ENCODE assay signal across 8 cellular contexts in genomic region chr12:92362785-92363184, GRCh38.
DNase-seq lines count a peak whose midpoint lies in the region; ATAC-seq and TF ChIP-seq lines count a peak whose summit lies in the region.

No MANE protein-coding gene starts in this region.

- DNase-seq in MM.1S (peak; percentile 89), amniotic stem cell (lab: John Stamatoyannopoulos, UW) (no peak), left lung (no peak), SKM-1 treated with dmso at 0.1 percent for 144 hours (lab: John Stamatoyannopoulos, UW; ENCODE audit: unreplicated experiment) (no peak), NCI-H1105 treated with DMSO at 0.1 percent for 48 hours (lab: John Stamatoyannopoulos, UW) (no peak)

- TF ChIP-seq POLR2A in GM15510 (IDR thresholded peaks at IDR 0.05; ENCODE audit: borderline replicate concordance, extremely low read depth, insufficient read length), result peak; percentile 29

- ATAC-seq in GM21515 (IDR thresholded peaks at IDR 0.05; ENCODE audit: unreplicated experiment) (peak; percentile 51), left lung (no peak)

- H3K9me3 ChIP-seq in MM.1S (replicated peaks; ENCODE audit: insufficient read depth, low read length), result no peaks in the 10 kb centered on the region
- H3K9me3 ChIP-seq in muscle layer of duodenum (ENCODE audit: control insufficient read depth in 1 of 2, low read length in 2 of 2), result no peaks in the 10 kb centered on the region
- no peaks in the 10 kb centered on the region for H3K9me3 ChIP-seq in left lung

- peak overlapping the region; percentile 92 for H3K9ac ChIP-seq in MM.1S (ENCODE audit: low read length)

- peaks cover 38% of the 10 kb centered on the region for H3K4me1 ChIP-seq in MM.1S (ENCODE audit: low read length)
- H3K4me1 ChIP-seq in muscle layer of duodenum (ENCODE audit: control insufficient read depth in 1 of 2, insufficient read depth in 2 of 2, low read length in 2 of 2), result no peaks in the 10 kb centered on the region
- H3K4me1 ChIP-seq in left lung, result peaks cover 0 to 13% of the 10 kb centered on the region in 2 donors

- H3K4me3 ChIP-seq in MM.1S (ENCODE audit: low read length) (peak overlapping the region; percentile 66), muscle layer of duodenum (ENCODE audit: low read depth in 1 of 2, low read length in 2 of 2) (peak overlapping the region in 1 of 2 donors; percentile 27), left lung (peak overlapping the region in 1 of 2 donors; percentile 4)

- no peaks in the 10 kb centered on the region for H3K36me3 ChIP-seq in MM.1S (replicated peaks; ENCODE audit: insufficient read depth, low read length)
- H3K36me3 ChIP-seq in muscle layer of duodenum (ENCODE audit: control insufficient read depth in 1 of 2, insufficient read depth in 2 of 2, low read length in 2 of 2), result no peaks in the 10 kb centered on the region
- no peaks in the 10 kb centered on the region for H3K36me3 ChIP-seq in left lung

- H3K27me3 ChIP-seq in MM.1S (replicated peaks; ENCODE audit: insufficient read depth, low read length) (no peaks in the 10 kb centered on the region), muscle layer of duodenum (ENCODE audit: low read depth, low read length) (no peaks in the 10 kb centered on the region), left lung (no peaks in the 10 kb centered on the region)

- H3F3A ChIP-seq in MM.1S (ENCODE audit: insufficient read depth, low read length), result peaks cover 44% of the 10 kb centered on the region

- intact Hi-C loops in left lung (cut with DNase I), result no loop called here

- no peaks in the 10 kb centered on the region for H3K9me2 ChIP-seq in MM.1S (replicated peaks; ENCODE audit: insufficient read depth, low read length)

- H3K79me2 ChIP-seq in MM.1S (ENCODE audit: low read length), result peaks cover 14% of the 10 kb centered on the region

- no peak overlapping the region for H2AFZ ChIP-seq in MM.1S (ENCODE audit: low read length)

- H4K20me1 ChIP-seq in MM.1S (ENCODE audit: insufficient read depth, low read length), result no peaks in the 10 kb centered on the region

- peak overlapping the region; percentile 79 for H3K4me2 ChIP-seq in MM.1S (ENCODE audit: low read depth, low read length)

- H3K27ac ChIP-seq in MM.1S (ENCODE audit: low read length), result peak overlapping the region; percentile 98
- H3K27ac ChIP-seq in muscle layer of duodenum (ENCODE audit: low read length), result peak overlapping the region; percentile 68
- no peak overlapping the region for H3K27ac ChIP-seq in left lung

- TF ChIP-seq CTCF in MM.1S (IDR thresholded peaks at IDR 0.05; ENCODE audit: low read length) (0 out of 2 replicates have a peak, but pooled peaks have one; percentile 4), left lung (IDR thresholded peaks at IDR 0.05) (no peak)

Comparison
In these comparisons a context has a peak if more than half of its experiments do, and no peak if none do; other contexts are left out.
1. H3K27ac ChIP-seq: peak in MM.1S (single experiment) and muscle layer of duodenum (single experiment); none in left lung (0 of 2).